ENCODE assay signal across 2 cellular contexts in the genomic region with DNA sequence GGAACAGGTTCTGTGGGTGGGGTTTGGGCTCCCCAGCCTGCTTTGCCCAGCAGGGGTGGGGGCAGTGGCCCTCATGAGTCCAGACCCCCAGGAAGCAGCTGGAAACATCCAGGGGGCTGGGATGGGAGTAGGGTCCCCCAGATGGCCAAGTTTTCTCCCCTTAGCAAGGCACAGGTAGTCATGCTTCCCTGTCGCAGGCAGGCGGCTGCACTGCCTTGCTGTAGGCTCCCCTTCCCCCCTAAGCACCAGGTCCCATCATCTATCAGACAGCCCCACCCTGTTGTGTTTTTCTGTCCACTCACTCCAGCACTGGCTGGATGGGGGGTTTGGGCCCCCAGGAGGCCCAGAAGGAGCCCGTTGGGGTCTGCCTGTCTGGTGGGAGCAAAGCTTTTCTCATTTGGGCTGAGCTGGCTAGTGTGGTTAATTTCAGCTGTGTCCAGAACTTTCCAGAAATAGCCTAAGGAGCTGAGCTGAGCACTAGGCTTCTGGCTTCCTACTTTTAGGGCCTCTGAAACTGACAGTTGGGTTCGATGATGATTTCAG.
A peak's percentile ranks its signal among the peaks of the same experiment; 100 is the strongest.
TF ChIP-seq lines count a peak whose summit lies in the region.

No MANE protein-coding gene starts in this region.

TF ChIP-seq in HEK293, 187 proteins besides CTCF, POLR2A, EP300 and RAD21:
- no peak for TF ChIP-seq HOXC10 (CRISPR knock-in tag; IDR thresholded peaks at IDR 0.05)
- peak; percentile 52 for TF ChIP-seq GLIS2 (tag by site-specific recombination; IDR thresholded peaks at IDR 0.05)
- TF ChIP-seq GLIS1 (tag by site-specific recombination; IDR thresholded peaks at IDR 0.05) = 0 out of 2 replicates have a peak, but pooled peaks have one; percentile 25
- no peak for TF ChIP-seq GFI1B (tag by site-specific recombination; IDR thresholded peaks at IDR 0.05)

TF ChIP-seq in K562, 482 proteins besides CTCF, POLR2A, EP300 and RAD21:
- no peak for TF ChIP-seq XRCC4 (IDR thresholded peaks at IDR 0.05; ENCODE audit: extremely low read depth, insufficient read depth, insufficient read length)
- peak; percentile 13; the same call in 1 of the 2 replicates for TF ChIP-seq POLR2G (IDR thresholded peaks at IDR 0.05; ENCODE audit: low read depth, low read length)
- TF ChIP-seq, protein P1, sequence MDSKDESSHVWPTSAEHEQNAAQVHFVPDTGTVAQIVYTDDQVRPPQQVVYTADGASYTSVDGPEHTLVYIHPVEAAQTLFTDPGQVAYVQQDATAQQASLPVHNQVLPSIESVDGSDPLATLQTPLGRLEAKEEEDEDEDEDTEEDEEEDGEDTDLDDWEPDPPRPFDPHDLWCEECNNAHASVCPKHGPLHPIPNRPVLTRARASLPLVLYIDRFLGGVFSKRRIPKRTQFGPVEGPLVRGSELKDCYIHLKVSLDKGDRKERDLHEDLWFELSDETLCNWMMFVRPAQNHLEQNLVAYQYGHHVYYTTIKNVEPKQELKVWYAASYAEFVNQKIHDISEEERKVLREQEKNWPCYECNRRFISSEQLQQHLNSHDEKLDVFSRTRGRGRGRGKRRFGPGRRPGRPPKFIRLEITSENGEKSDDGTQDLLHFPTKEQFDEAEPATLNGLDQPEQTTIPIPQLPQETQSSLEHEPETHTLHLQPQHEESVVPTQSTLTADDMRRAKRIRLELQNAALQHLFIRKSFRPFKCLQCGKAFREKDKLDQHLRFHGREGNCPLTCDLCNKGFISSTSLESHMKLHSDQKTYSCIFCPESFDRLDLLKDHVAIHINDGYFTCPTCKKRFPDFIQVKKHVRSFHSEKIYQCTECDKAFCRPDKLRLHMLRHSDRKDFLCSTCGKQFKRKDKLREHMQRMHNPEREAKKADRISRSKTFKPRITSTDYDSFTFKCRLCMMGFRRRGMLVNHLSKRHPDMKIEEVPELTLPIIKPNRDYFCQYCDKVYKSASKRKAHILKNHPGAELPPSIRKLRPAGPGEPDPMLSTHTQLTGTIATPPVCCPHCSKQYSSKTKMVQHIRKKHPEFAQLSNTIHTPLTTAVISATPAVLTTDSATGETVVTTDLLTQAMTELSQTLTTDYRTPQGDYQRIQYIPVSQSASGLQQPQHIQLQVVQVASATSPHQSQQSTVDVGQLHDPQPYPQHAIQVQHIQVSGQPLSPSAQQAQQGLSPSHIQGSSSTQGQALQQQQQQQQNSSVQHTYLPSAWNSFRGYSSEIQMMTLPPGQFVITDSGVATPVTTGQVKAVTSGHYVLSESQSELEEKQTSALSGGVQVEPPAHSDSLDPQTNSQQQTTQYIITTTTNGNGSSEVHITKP (IDR thresholded peaks at IDR 0.05; ENCODE audit: partially characterized antibody) = peak; percentile 31
TF ChIP-seq in K562: peak in this region for 2.
